29 cellular contexts compared by ENCODE assay signal in the genomic region with DNA sequence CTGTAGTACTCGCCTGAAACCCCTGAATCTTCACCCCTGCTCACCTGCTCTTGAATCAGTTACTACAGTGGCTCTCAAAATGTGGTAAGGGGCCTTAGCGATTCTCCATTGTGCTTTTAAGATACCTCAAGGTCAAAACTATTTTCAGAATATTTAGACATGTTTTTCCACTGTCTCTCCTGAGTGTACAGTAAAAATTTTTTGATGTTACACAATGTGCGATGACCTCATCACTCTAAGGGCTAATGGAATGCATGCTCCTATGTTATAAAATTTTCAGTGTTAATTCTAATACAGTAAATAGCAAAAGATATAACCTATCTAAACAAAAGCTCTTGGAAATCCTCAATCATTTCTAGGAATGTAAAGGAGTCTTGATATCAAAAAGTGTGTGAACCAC.
DNase-seq lines count a peak whose midpoint lies in the region; ATAC-seq and TF ChIP-seq lines count a peak whose summit lies in the region.
"Had no signal": no experiment of that assay in that cellular context is flagged by ENCODE, and none has a peak within 500 bp of the region (broad histone marks: within the 10 kb centered on the region; RNA-seq: fewer than 3 reads in every experiment).

No MANE protein-coding gene starts in this region.

- H3K4me1 ChIP-seq in esophagus squamous epithelium: no peaks in the 10 kb centered on the region
- no peaks in the 10 kb centered on the region for H3K4me1 ChIP-seq in uterus
- H3K4me1 ChIP-seq: prostate gland had no signal

- no peak overlapping the region for H3K4me3 Mint-ChIP-seq in nephron progenitor cell
- H3K4me3 Mint-ChIP-seq: activated CD4-positive, alpha-beta T cell treated with anti-CD3 and anti-CD28 coated beads for 36 hours; H9 had no signal

- H3K27me3 ChIP-seq in esophagus squamous epithelium (no peaks in the 10 kb centered on the region), uterus (no peaks in the 10 kb centered on the region)
- H3K27me3 ChIP-seq: brain microvascular endothelial cell, neutrophil, tibial nerve had no signal

- no peaks in the 10 kb centered on the region for H3K36me3 Mint-ChIP-seq in nephron progenitor cell (ENCODE audit: low read depth)

- no peak for ATAC-seq in HG03442 (IDR thresholded peaks at IDR 0.05; ENCODE audit: unreplicated experiment)
- ATAC-seq: left ventricle myocardium superior, sciatic nerve had no signal

- H3K27ac Mint-ChIP-seq in nephron progenitor cell: no peak overlapping the region
- H3K27ac Mint-ChIP-seq: activated CD4-positive, alpha-beta T cell treated with anti-CD3 and anti-CD28 coated beads for 36 hours; activated T-helper 2 cell treated with anti-CD3 and anti-CD28 coated beads, Interferon-gamma antibody, Interleukin-2, Interleukin-4, amounts not matched to agents 10 μg/mL and 5 μg/mL and 100 μg/mL, durations not matched to agents 14 hours and 24 hours and 36 hours had no signal

- H3K27ac ChIP-seq in esophagus squamous epithelium (no peak overlapping the region), uterus (no peak overlapping the region)
- H3K27ac ChIP-seq: brain microvascular endothelial cell, neutrophil, PC-9, prostate gland, tibial nerve, VCaP had no signal

- no peaks in the 10 kb centered on the region for H3K9me3 Mint-ChIP-seq in nephron progenitor cell
- H3K9me3 Mint-ChIP-seq: activated T-helper 2 cell treated with anti-CD3 and anti-CD28 coated beads, Interferon-gamma antibody, Interleukin-2, Interleukin-4, amounts not matched to agents 10 μg/mL and 5 μg/mL and 100 μg/mL, durations not matched to agents 14 hours and 24 hours and 36 hours; H9 had no signal

- H3K36me3 ChIP-seq in esophagus squamous epithelium (no peaks in the 10 kb centered on the region), uterus (no peaks in the 10 kb centered on the region)
- H3K36me3 ChIP-seq: brain microvascular endothelial cell, neutrophil, prostate gland, tibial nerve had no signal

- WGBS in esophagus squamous epithelium, 2 donors: 86 to 96% methylated on average over 3 of the region's 3 CpGs

- peaks cover 11% of the 10 kb centered on the region for H3K4me1 Mint-ChIP-seq in nephron progenitor cell

- no peak for TF ChIP-seq POLR2A in esophagus squamous epithelium (IDR thresholded peaks at IDR 0.05)
- TF ChIP-seq POLR2A in uterus (IDR thresholded peaks at IDR 0.05): no peak

- TF ChIP-seq CTCF in choroid plexus epithelial cell (conservative IDR thresholded peaks at IDR 0.05; ENCODE audit: low read depth, low read length): no peak
- TF ChIP-seq CTCF in esophagus squamous epithelium (IDR thresholded peaks at IDR 0.05): no peak
- TF ChIP-seq CTCF in uterus (IDR thresholded peaks at IDR 0.05): no peak
- no peak for TF ChIP-seq CTCF in nephron progenitor cell (IDR thresholded peaks at IDR 0.05)

- no peaks in the 10 kb centered on the region for H3K9me3 ChIP-seq in esophagus squamous epithelium
- H3K9me3 ChIP-seq in uterus: no peaks in the 10 kb centered on the region
- H3K9me3 ChIP-seq: neutrophil, prostate gland, tibial nerve had no signal

- DNase-seq in EH (ENCODE audit: low read depth) (peak; percentile 11), LHCN-M2 (ENCODE audit: low read depth) (peak; percentile 18), choroid plexus epithelial cell (ENCODE audit: low read depth) (peak; percentile 50), kidney tubule cell (ENCODE audit: low spot score) (peak; percentile 25), esophagus squamous epithelium (lab: John Stamatoyannopoulos, UW) (no peak), uterus (no peak), nephron progenitor cell (no peak)
- DNase-seq: activated CD4-positive, alpha-beta T cell treated with anti-CD3 and anti-CD28 coated beads for 36 hours; activated naive CD4-positive, alpha-beta T cell treated with anti-CD3 and anti-CD28 coated beads, Interleukin-2, amount 50 U/mL, for 16 hours; amygdala; brain microvascular endothelial cell; H9; KBM-7; left ventricle myocardium superior; MM.1S; NCI-H2029; NCI-H526; NK-92 treated with Interleukin-12 subunit alpha and Interleukin-12 subunit beta, amount 100 ng/mL, for 24 hours; SHP77 treated with DMSO at 0.1 percent for 48 hours; stimulated activated CD4-positive, alpha-beta T cell treated with anti-CD3 and anti-CD28 coated beads, Interleukin-4, amount 100 ng/mL, for 1 hour; T1000 had no signal

- H3K4me3 ChIP-seq in choroid plexus epithelial cell (ENCODE audit: low read depth, low read length) (no peak overlapping the region), esophagus squamous epithelium (no peak overlapping the region), uterus (no peak overlapping the region)
- H3K4me3 ChIP-seq: PC-9, prostate gland, tibial nerve had no signal

- H3K27me3 Mint-ChIP-seq in nephron progenitor cell (ENCODE audit: low read depth, poor library complexity): peaks cover 4% of the 10 kb centered on the region

- intact Hi-C loops in esophagus squamous epithelium (cut with DNase I): no loop called here
- intact Hi-C loops in uterus (cut with DNase I; ENCODE audit: low total_unique reads): no loop called here

Comparison
In these comparisons a context has a peak if more than half of its experiments do, and no peak if none do; other contexts are left out.
1. DNase-seq: peak in EH (single experiment), LHCN-M2 (single experiment), choroid plexus epithelial cell (single experiment) and kidney tubule cell (single experiment); none in esophagus squamous epithelium (single experiment), uterus (0 of 2) and nephron progenitor cell (single experiment).